ENCODE assay signal across 1 cellular context in the genomic region with DNA sequence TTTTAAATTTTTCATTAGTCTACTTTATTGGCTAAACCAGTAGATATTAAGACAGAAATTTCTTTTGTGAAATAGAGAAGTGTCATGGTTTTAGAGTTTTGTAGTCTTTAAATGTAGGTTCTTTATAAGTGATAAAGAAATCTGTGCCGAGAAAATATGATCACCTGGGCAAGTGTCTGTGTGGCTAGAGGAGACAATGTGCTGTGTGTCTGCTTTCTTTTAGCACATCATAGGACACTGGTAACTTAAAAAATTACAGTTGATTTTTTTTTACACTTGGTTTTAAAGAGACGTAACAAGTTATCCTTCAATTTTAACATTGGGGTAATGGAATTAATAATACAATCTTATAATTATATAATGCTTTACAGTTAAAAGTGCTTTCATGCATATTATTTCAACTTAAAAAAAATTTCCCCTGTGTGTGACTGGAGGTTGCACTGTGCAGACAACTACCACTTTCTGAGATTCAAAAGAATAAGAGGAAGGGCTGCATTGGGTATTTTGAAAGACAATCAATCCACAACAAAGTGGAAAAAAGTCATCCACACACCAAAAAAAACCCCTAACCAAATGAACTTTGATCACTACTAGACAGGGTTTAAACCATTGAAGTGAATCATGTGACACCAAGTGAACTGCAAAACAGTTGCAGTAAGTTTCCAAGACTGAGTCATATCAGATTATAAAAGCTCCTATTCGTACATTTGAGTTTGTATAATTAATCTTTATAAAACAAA.
A peak's percentile ranks its signal among the peaks of the same experiment; 100 is the strongest.
TF ChIP-seq lines count a peak whose summit lies in the region.

No MANE protein-coding gene starts in this region.

TF ChIP-seq in HepG2, 621 proteins besides CTCF, POLR2A, EP300 and RAD21 (continued from another document and continues in another):
- TF ChIP-seq, protein P1, sequence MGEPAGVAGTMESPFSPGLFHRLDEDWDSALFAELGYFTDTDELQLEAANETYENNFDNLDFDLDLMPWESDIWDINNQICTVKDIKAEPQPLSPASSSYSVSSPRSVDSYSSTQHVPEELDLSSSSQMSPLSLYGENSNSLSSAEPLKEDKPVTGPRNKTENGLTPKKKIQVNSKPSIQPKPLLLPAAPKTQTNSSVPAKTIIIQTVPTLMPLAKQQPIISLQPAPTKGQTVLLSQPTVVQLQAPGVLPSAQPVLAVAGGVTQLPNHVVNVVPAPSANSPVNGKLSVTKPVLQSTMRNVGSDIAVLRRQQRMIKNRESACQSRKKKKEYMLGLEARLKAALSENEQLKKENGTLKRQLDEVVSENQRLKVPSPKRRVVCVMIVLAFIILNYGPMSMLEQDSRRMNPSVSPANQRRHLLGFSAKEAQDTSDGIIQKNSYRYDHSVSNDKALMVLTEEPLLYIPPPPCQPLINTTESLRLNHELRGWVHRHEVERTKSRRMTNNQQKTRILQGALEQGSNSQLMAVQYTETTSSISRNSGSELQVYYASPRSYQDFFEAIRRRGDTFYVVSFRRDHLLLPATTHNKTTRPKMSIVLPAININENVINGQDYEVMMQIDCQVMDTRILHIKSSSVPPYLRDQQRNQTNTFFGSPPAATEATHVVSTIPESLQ (CRISPR knock-in tag; conservative IDR thresholded peaks at IDR 0.05): no peak
- TF ChIP-seq ARNT2 (CRISPR knock-in tag; IDR thresholded peaks at IDR 0.05; ENCODE audit: low read depth): no peak
- no peak for TF ChIP-seq SAFB2 (CRISPR knock-in tag; IDR thresholded peaks at IDR 0.05; ENCODE audit: borderline replicate concordance, low read depth)
- TF ChIP-seq, protein P2, sequence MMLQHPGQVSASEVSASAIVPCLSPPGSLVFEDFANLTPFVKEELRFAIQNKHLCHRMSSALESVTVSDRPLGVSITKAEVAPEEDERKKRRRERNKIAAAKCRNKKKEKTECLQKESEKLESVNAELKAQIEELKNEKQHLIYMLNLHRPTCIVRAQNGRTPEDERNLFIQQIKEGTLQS (CRISPR knock-in tag; IDR thresholded peaks at IDR 0.05): no peak
- TF ChIP-seq JARID2 (CRISPR knock-in tag; IDR thresholded peaks at IDR 0.05; ENCODE audit: insufficient replicate concordance): no peak
- no peak for TF ChIP-seq GPN1 (CRISPR knock-in tag; IDR thresholded peaks at IDR 0.05; ENCODE audit: borderline replicate concordance)
- TF ChIP-seq IKZF1 (IDR thresholded peaks at IDR 0.05): no peak
- no peak for TF ChIP-seq ZNF142 (CRISPR knock-in tag; IDR thresholded peaks at IDR 0.05)
- TF ChIP-seq THAP8 (CRISPR knock-in tag; IDR thresholded peaks at IDR 0.05; ENCODE audit: borderline replicate concordance): no peak
- TF ChIP-seq GATAD2A (CRISPR knock-in tag; IDR thresholded peaks at IDR 0.05): peak; percentile 68
- no peak for TF ChIP-seq PAF1 (CRISPR knock-in tag; IDR thresholded peaks at IDR 0.05)
- no peak for TF ChIP-seq RARG (CRISPR knock-in tag; IDR thresholded peaks at IDR 0.05; ENCODE audit: low read depth)
- TF ChIP-seq MAFK (conservative IDR thresholded peaks at IDR 0.05 in 1 of 2, IDR thresholded peaks at IDR 0.05 in 1 of 2; ENCODE audit: low read length in 2 of 2): no peak
- no peak for TF ChIP-seq ZNF329 (CRISPR knock-in tag; IDR thresholded peaks at IDR 0.05; ENCODE audit: low read depth)
- TF ChIP-seq ELF3 (CRISPR knock-in tag; IDR thresholded peaks at IDR 0.05): peak; percentile 57; the same call in 1 of the 2 replicates
- peak; percentile 80 for TF ChIP-seq ZNF644 (CRISPR knock-in tag; IDR thresholded peaks at IDR 0.05; ENCODE audit: low read depth)
- no peak for TF ChIP-seq ZNF816 (CRISPR knock-in tag; IDR thresholded peaks at IDR 0.05; ENCODE audit: borderline replicate concordance)
- TF ChIP-seq HMG20A (CRISPR knock-in tag; IDR thresholded peaks at IDR 0.05; ENCODE audit: borderline replicate concordance): peak; percentile 46; the same call in 1 of the 2 replicates
- TF ChIP-seq RCOR2 (CRISPR knock-in tag; IDR thresholded peaks at IDR 0.05): 0 out of 2 replicates have a peak, but pooled peaks have one; percentile 18
- TF ChIP-seq, protein P3, sequence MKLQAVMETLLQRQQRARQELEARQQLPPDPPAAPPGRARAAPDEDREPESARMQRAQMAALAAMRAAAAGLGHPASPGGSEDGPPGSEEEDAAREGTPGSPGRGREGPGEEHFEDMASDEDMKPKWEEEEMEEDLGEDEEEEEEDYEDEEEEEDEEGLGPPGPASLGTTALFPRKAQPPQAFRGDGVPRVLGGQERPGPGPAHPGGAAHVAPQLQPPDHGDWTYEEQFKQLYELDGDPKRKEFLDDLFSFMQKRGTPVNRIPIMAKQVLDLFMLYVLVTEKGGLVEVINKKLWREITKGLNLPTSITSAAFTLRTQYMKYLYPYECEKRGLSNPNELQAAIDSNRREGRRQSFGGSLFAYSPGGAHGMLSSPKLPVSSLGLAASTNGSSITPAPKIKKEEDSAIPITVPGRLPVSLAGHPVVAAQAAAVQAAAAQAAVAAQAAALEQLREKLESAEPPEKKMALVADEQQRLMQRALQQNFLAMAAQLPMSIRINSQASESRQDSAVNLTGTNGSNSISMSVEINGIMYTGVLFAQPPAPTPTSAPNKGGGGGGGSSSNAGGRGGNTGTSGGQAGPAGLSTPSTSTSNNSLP (IDR thresholded peaks at IDR 0.05; ENCODE audit: low read depth, low read length): peak; percentile 71
- TF ChIP-seq, protein P4, sequence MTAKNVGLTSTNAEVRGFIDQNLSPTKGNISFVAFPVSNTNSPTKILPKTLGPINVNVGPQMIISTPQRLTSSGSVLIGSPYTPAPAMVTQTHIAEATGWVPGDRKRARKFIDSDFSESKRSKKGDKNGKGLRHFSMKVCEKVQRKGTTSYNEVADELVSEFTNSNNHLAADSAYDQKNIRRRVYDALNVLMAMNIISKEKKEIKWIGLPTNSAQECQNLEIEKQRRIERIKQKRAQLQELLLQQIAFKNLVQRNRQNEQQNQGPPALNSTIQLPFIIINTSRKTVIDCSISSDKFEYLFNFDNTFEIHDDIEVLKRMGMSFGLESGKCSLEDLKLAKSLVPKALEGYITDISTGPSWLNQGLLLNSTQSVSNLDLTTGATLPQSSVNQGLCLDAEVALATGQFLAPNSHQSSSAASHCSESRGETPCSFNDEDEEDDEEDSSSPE (CRISPR knock-in tag; IDR thresholded peaks at IDR 0.05): no peak
- TF ChIP-seq GZF1 (CRISPR knock-in tag; IDR thresholded peaks at IDR 0.05): no peak
- TF ChIP-seq PRDM10 (CRISPR knock-in tag; IDR thresholded peaks at IDR 0.05; ENCODE audit: low read depth): no peak
- no peak for TF ChIP-seq THYN1 (CRISPR knock-in tag; IDR thresholded peaks at IDR 0.05; ENCODE audit: borderline replicate concordance, low read depth)
- TF ChIP-seq, protein P5, sequence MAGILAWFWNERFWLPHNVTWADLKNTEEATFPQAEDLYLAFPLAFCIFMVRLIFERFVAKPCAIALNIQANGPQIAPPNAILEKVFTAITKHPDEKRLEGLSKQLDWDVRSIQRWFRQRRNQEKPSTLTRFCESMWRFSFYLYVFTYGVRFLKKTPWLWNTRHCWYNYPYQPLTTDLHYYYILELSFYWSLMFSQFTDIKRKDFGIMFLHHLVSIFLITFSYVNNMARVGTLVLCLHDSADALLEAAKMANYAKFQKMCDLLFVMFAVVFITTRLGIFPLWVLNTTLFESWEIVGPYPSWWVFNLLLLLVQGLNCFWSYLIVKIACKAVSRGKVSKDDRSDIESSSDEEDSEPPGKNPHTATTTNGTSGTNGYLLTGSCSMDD (CRISPR knock-in tag; IDR thresholded peaks at IDR 0.05): no peak
- peak; percentile 32; the same call in 1 of the 2 replicates for TF ChIP-seq FOXA3 (CRISPR knock-in tag; IDR thresholded peaks at IDR 0.05)
- peak; percentile 59; the same call in 1 of the 2 replicates for TF ChIP-seq ZMYM4 (CRISPR knock-in tag; IDR thresholded peaks at IDR 0.05)
- no peak for TF ChIP-seq ZNF557 (CRISPR knock-in tag; IDR thresholded peaks at IDR 0.05)
- TF ChIP-seq, protein P6, sequence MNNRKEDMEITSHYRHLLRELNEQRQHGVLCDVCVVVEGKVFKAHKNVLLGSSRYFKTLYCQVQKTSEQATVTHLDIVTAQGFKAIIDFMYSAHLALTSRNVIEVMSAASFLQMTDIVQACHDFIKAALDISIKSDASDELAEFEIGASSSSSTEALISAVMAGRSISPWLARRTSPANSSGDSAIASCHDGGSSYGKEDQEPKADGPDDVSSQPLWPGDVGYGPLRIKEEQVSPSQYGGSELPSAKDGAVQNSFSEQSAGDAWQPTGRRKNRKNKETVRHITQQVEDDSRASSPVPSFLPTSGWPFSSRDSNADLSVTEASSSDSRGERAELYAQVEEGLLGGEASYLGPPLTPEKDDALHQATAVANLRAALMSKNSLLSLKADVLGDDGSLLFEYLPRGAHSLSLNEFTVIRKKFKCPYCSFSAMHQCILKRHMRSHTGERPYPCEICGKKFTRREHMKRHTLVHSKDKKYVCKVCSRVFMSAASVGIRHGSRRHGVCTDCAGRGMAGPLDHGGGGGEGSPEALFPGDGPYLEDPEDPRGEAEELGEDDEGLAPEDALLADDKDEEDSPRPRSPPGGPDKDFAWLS (CRISPR knock-in tag; IDR thresholded peaks at IDR 0.05; ENCODE audit: borderline replicate concordance): no peak
- no peak for TF ChIP-seq ZNF564 (CRISPR knock-in tag; IDR thresholded peaks at IDR 0.05)
- 0 out of 2 replicates have a peak, but pooled peaks have one; percentile 26 for TF ChIP-seq RARA (CRISPR knock-in tag; IDR thresholded peaks at IDR 0.05)
- no peak for TF ChIP-seq AKAP8 (CRISPR knock-in tag; IDR thresholded peaks at IDR 0.05)
- no peak for TF ChIP-seq ZKSCAN5 (CRISPR knock-in tag; IDR thresholded peaks at IDR 0.05)
- no peak for TF ChIP-seq NFE2L1 (CRISPR knock-in tag; IDR thresholded peaks at IDR 0.05; ENCODE audit: borderline replicate concordance)
- peak; percentile 35; the same call in 1 of the 2 replicates for TF ChIP-seq FOSL2 (CRISPR knock-in tag; IDR thresholded peaks at IDR 0.05)
- 0 out of 4 replicates have a peak, but pooled peaks of 1 of the 2 experiments have one; percentile 19 for TF ChIP-seq ATF4 (CRISPR knock-in tag; IDR thresholded peaks at IDR 0.05)
- TF ChIP-seq SOX6 (IDR thresholded peaks at IDR 0.05): no peak
- TF ChIP-seq SOX6 (CRISPR knock-in tag; IDR thresholded peaks at IDR 0.05): peak; percentile 85
